Comparison of ENCODE assay signal across 8 cellular contexts in genomic region chr6:49462927-49463611, GRCh38. TPM values are rescaled to one million over a fixed set of nuclear protein-coding genes. Genes with fewer than 3 reads are reported as not detected.
A peak's percentile ranks its signal among the peaks of the same experiment; 100 is the strongest.
DNase-seq lines count a peak whose midpoint lies in the region; ATAC-seq and TF ChIP-seq lines count a peak whose summit lies in the region.

CENPQ (plus strand) TSS chr6:49463370; CDS start chr6:49470177, 6,807 bp downstream.
MMUT (minus strand) TSS chr6:49463253; CDS start chr6:49459466, 3,787 bp downstream.

- H3K27me3 ChIP-seq in IMR-90 (ENCODE audit: control insufficient read depth, insufficient read depth, low read length) (no peaks in the 10 kb centered on the region), mononuclear cell (ENCODE audit: insufficient read depth, low read length) (no peaks in the 10 kb centered on the region)

- H2BK15ac ChIP-seq in IMR-90 (ENCODE audit: low read depth, low read length): no peak within 1 kb of the TSS

- no peak within 1 kb of the TSS; the same call in 1 of the 2 replicates for H3K18ac ChIP-seq in IMR-90 (ENCODE audit: low read depth, low read length)

- peak within 1 kb of the TSS; percentile 78 for H3K56ac ChIP-seq in IMR-90 (ENCODE audit: extremely low read depth, insufficient read depth, low read length)

- CTCF ChIA-PET in IMR-90 (lab: Yijun Ruan, JAX): no interaction called here

- H3K4ac ChIP-seq in IMR-90 (ENCODE audit: low read depth, low read length): peak within 1 kb of the TSS; percentile 73

- peak within 1 kb of the TSS; percentile 22 for H2BK5ac ChIP-seq in IMR-90 (ENCODE audit: low read depth, low read length, poor library complexity, severe bottlenecking)

- BruUV-seq in IMR-90 (replicated peaks; lab: Mats Ljungman, UMichigan): no TSS peak

- no peaks in the 10 kb centered on the region for H3K36me3 ChIP-seq in IMR-90 (ENCODE audit: control insufficient read depth, insufficient read depth, low read length)

- peak within 1 kb of the TSS; percentile 72 for H3K23ac ChIP-seq in IMR-90 (ENCODE audit: low read depth, low read length)

- H3K14ac ChIP-seq in IMR-90 (replicated peaks; ENCODE audit: low read depth, low read length): peak within 1 kb of the TSS; percentile 83

- no peak within 1 kb of the TSS; the same call in 1 of the 2 replicates for H2BK120ac ChIP-seq in IMR-90 (ENCODE audit: low read depth, low read length)

- H3K9me3 ChIP-seq in IMR-90 (ENCODE audit: control insufficient read depth, insufficient read depth, low read length) (no peaks in the 10 kb centered on the region), mononuclear cell (ENCODE audit: low read depth, low read length) (no peaks in the 10 kb centered on the region)

- peak; percentile 99 for ATAC-seq in GM21528 (IDR thresholded peaks at IDR 0.05; ENCODE audit: low FRiP score, unreplicated experiment)
- ATAC-seq in IMR-90 (ENCODE audit: low read depth): peak; percentile 100

- TF ChIP-seq POLR2A in IMR-90 (IDR thresholded peaks at IDR 0.05; ENCODE audit: low read depth, low read length): peak; percentile 79

- peak within 1 kb of the TSS; percentile 93 for H3K4me2 ChIP-seq in IMR-90 (ENCODE audit: low read depth, low read length)

- H3K4me1 ChIP-seq in IMR-90 (ENCODE audit: control insufficient read depth, insufficient read depth, low read length): no peaks in the 10 kb centered on the region; the same call in 1 of the 2 replicates
- H3K4me1 ChIP-seq in mononuclear cell (ENCODE audit: insufficient read depth, low read length): peaks cover 26% of the 10 kb centered on the region

- H3K9me1 ChIP-seq in IMR-90 (ENCODE audit: insufficient read depth, low read length): no peaks in the 10 kb centered on the region

- H2BK20ac ChIP-seq in IMR-90 (ENCODE audit: low read depth, low read length): no peak within 1 kb of the TSS

- 0% methylated on average over 4 of the region's 37 CpGs; no CpG with 5 or more reads in 1 of the 2 experiments for WGBS in IMR-90 (ENCODE audit: extremely low coverage in 2 of 2, insufficient read length in 1 of 2), 2 experiments

- H3K79me1 ChIP-seq in IMR-90 (ENCODE audit: low read depth in 1 of 2, low read length in 2 of 2): peaks cover 30 to 36% of the 10 kb centered on the region in 2 experiments

- intact Hi-C loops in IMR-90 (cut with micrococcal nuclease): no loop called here

- peak within 1 kb of the TSS; percentile 86 to 94 for H4K8ac ChIP-seq in IMR-90 (ENCODE audit: low read depth in 2 of 2, low read length in 2 of 2)

- H4K91ac ChIP-seq in IMR-90 (ENCODE audit: insufficient read depth, low read depth, low read length): peak within 1 kb of the TSS; percentile 56; the same call in 1 of the 2 replicates

- peak within 1 kb of the TSS; percentile 99 for H2AFZ ChIP-seq in IMR-90 (replicated peaks; ENCODE audit: low read length, poor library complexity)

- in situ Hi-C loops in IMR-90 (cut with MboI; ENCODE audit: low sequenced_read_pairs): no loop called here

- peak within 1 kb of the TSS; percentile 83 for H3K9ac ChIP-seq in IMR-90 (ENCODE audit: low read depth, low read length)

- H2AK9ac ChIP-seq in IMR-90 (replicated peaks; ENCODE audit: low read depth, low read length, poor library complexity): peak within 1 kb of the TSS; percentile 86

- TF ChIP-seq RAD21 in IMR-90 (IDR thresholded peaks at IDR 0.05; ENCODE audit: low read length): no peak

- dilution Hi-C loops in IMR-90 (cut with HindIII; ENCODE audit: low sequenced_read_pairs, unreplicated experiment): no loop called here

- no peak for TF ChIP-seq CTCF in IMR-90 (conservative IDR thresholded peaks at IDR 0.05; ENCODE audit: low read depth, low read length)
- no peak for TF ChIP-seq CTCF in epithelial cell of esophagus (IDR thresholded peaks at IDR 0.05; ENCODE audit: insufficient read depth, low read depth, low read length, missing control alignments)

- DNase-seq in DMS 273 (lab: John Stamatoyannopoulos, UW; ENCODE audit: unreplicated experiment) (peak; percentile 98), IMR-90 (peak; percentile 93), OCI-M1 (lab: John Stamatoyannopoulos, UW) (peak; percentile 98), activated T-cell treated with anti-CD3 and anti-CD28 coated beads for 24 hours (ENCODE audit: low read depth) (peak; percentile 87), epithelial cell of esophagus (ENCODE audit: low read depth) (peak; percentile 98)
- DNase-seq in stimulated activated CD8-positive, alpha-beta memory T cell treated with anti-CD3 and anti-CD28 coated beads, Interleukin-4, amount 100 ng/mL, for 1 hour (ENCODE audit: low read depth in 2 of 2, low spot score in 1 of 2): peak; percentile 72 to 78

- H3K27ac ChIP-seq in IMR-90 (ENCODE audit: insufficient read depth, low read length): peak within 1 kb of the TSS; percentile 51

- H4K20me1 ChIP-seq in IMR-90 (ENCODE audit: insufficient read depth, low read length): no peaks in the 10 kb centered on the region

- peak within 1 kb of the TSS; percentile 83 for H4K5ac ChIP-seq in IMR-90 (ENCODE audit: low read depth, low read length)

- H3K4me3 ChIP-seq in IMR-90 (ENCODE audit: insufficient read depth, low read depth, low read length) (peak within 1 kb of the TSS; percentile 82), epithelial cell of esophagus (ENCODE audit: low read length) (peak within 1 kb of the TSS; percentile 97), mononuclear cell (ENCODE audit: low read length) (peak within 1 kb of the TSS; percentile 85)

- POLR2A ChIA-PET in IMR-90 (lab: Charles Lee; ENCODE audit: unreplicated experiment): no interaction called here

- peak within 1 kb of the TSS; percentile 72 for H2AK5ac ChIP-seq in IMR-90 (ENCODE audit: low read depth, low read length)

TF ChIP-seq in IMR-90, 13 proteins besides CTCF, POLR2A, EP300 and RAD21:
- TF ChIP-seq NFE2L2 (IDR thresholded peaks at IDR 0.05; ENCODE audit: low read depth, low read length) (no peak), MAZ (IDR thresholded peaks at IDR 0.05; ENCODE audit: borderline replicate concordance, low read depth, low read length) (peak; percentile 82), MXI1 (IDR thresholded peaks at IDR 0.05; ENCODE audit: borderline replicate concordance, low read depth, low read length) (peak; percentile 63), USF2 (IDR thresholded peaks at IDR 0.05; ENCODE audit: low read depth, low read length) (0 out of 2 replicates have a peak, but pooled peaks have one; percentile 12), RFX5 (IDR thresholded peaks at IDR 0.05; ENCODE audit: low read depth, low read length) (no peak), FOS (IDR thresholded peaks at IDR 0.05; ENCODE audit: low read depth, low read length) (no peak), RCOR1 (IDR thresholded peaks at IDR 0.05; ENCODE audit: insufficient replicate concordance, low read length) (no peak), ELK1 (IDR thresholded peaks at IDR 0.05; ENCODE audit: borderline replicate concordance, low read depth, low read length) (no peak), SMC3 (IDR thresholded peaks at IDR 0.05; ENCODE audit: low read depth, low read length) (no peak), CHD1 (IDR thresholded peaks at IDR 0.05; ENCODE audit: low read depth, low read length) (no peak), MAFK (IDR thresholded peaks at IDR 0.05; ENCODE audit: low read depth, low read length) (no peak), BHLHE40 (IDR thresholded peaks at IDR 0.05; ENCODE audit: low read depth, low read length) (no peak), CEBPB (IDR thresholded peaks at IDR 0.05; ENCODE audit: low read depth, low read length) (no peak)

RNA-seq across cellular contexts. Expression of gene CENPQ, which starts in this region (rescaled TPM):
- total RNA-seq in IMR-90 (2012; rRNA removed) (2.2 and 5.8 TPM in 2 replicates), mononuclear cell (1.0 TPM)
- 3.2 and 3.7 TPM in 2 replicates for polyA plus RNA-seq in IMR-90 (2012; rRNA removed)
- 0.25 and 0.35 TPM in 2 replicates for polyA plus RNA-seq in IMR-90 (2012; cell fraction: cytosol; rRNA removed)
- 0.10 and 0.94 TPM in 2 replicates for polyA plus RNA-seq in IMR-90 (2012; cell fraction: nucleus; rRNA removed; ENCODE audit: low replicate concordance)

RNA-seq across cellular contexts. Expression of gene MMUT, which starts in this region (rescaled TPM):
- 11.7 and 15.3 TPM in 2 replicates for total RNA-seq in IMR-90 (2012; rRNA removed)
- 8.3 and 10.6 TPM in 2 replicates for polyA plus RNA-seq in IMR-90 (2012; rRNA removed)
- 1.5 and 2.3 TPM in 2 replicates for polyA plus RNA-seq in IMR-90 (2012; cell fraction: cytosol; rRNA removed)
- 1.0 and 7.7 TPM in 2 replicates for polyA plus RNA-seq in IMR-90 (2012; cell fraction: nucleus; rRNA removed; ENCODE audit: low replicate concordance)
- total RNA-seq in mononuclear cell: 3.8 TPM

Comparison
In these comparisons a context has a peak if more than half of its experiments do, and no peak if none do; other contexts are left out.
1. Peak in every context shown above with its lines: DNase-seq, ATAC-seq, H3K4me3 ChIP-seq and H3K27ac ChIP-seq.